ENCODE assay signal across 23 cellular contexts in the genomic region with DNA sequence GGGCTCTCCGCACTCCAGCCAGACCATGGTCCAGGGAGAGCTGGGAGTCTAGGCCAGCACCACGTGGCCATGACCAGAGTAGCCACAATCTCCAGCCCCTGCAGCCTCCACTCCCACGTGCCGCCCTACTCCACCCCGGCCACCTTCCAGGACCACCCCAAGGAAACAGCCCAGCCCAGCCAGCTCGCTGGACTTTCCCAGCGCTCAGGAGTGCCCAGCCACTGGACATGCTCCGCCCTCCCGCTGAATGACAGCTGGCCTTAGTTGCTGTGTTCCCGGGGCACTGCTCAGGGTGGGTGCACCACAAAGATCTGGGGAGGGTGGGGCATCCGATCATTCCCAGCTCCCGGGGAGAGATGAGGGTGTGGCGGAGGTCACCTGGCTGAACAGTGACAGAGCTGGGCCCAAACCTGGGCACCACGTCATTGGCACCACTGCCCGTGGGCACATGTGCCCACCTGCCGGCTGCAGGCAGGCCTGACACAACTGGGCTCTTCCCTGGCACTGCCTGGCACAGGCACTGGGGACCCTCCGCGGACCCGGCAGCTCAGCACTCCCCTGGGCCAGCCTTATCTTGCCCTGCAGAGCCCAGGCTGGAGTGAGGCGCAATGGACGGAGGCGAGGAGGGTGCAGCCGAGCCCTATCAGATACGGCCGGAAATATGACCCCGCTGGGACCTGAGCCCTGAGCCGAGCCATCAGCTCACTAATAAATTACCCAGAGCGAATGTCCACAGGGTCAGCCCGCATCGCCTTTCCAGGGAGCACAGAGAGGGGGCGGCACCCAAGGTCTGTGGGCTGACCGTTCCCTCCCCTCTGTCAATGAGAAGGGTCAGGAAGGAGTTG. TPM values are rescaled to one million over a fixed set of nuclear protein-coding genes. Genes with fewer than 3 reads are reported as not detected.
DNase-seq lines count a peak whose midpoint lies in the region; ATAC-seq and TF ChIP-seq lines count a peak whose summit lies in the region.
"Had no signal": no experiment of that assay in that cellular context is flagged by ENCODE, and none has a peak within 500 bp of the region (broad histone marks: within the 10 kb centered on the region; RNA-seq: fewer than 3 reads in every experiment).

No MANE protein-coding gene starts in this region.

- no peaks in the 10 kb centered on the region for H3K36me3 Mint-ChIP-seq in natural killer cell
- H3K36me3 Mint-ChIP-seq: CD8-positive, alpha-beta memory T cell had no signal

- WGBS in testis, 2 donors, result 60 to 65% methylated on average over 6 to 32 of the region's 32 CpGs

- H3K4me1 ChIP-seq in colonic mucosa, result peaks cover 6% of the 10 kb centered on the region
- H3K4me1 ChIP-seq in mucosa of descending colon (ENCODE audit: low read depth), result peaks cover 23% of the 10 kb centered on the region
- H3K4me1 ChIP-seq in testis, result peaks cover 17% of the 10 kb centered on the region

- TF ChIP-seq CTCF in colonic mucosa (IDR thresholded peaks at IDR 0.05), result no peak
- TF ChIP-seq CTCF in mucosa of descending colon (IDR thresholded peaks at IDR 0.05), result no peak
- TF ChIP-seq CTCF in natural killer cell (IDR thresholded peaks at IDR 0.05), result no peak
- no peak for TF ChIP-seq CTCF in testis (IDR thresholded peaks at IDR 0.05)

- no peaks in the 10 kb centered on the region for H3K27me3 Mint-ChIP-seq in natural killer cell (ENCODE audit: low read depth in 2 of 2)
- H3K27me3 Mint-ChIP-seq: CD8-positive, alpha-beta memory T cell had no signal

- TF ChIP-seq POLR2A in testis (IDR thresholded peaks at IDR 0.05), result no peak

- no peak overlapping the region for H3K4me3 ChIP-seq in colonic mucosa
- no peak overlapping the region for H3K4me3 ChIP-seq in mucosa of descending colon
- H3K4me3 ChIP-seq in testis, result no peak overlapping the region
- H3K4me3 ChIP-seq: MG63, PC-9 had no signal

- ATAC-seq in mucosa of descending colon (peak; percentile 52), sciatic nerve (peak; percentile 19), natural killer cell (no peak), GM21619 (IDR thresholded peaks at IDR 0.05; ENCODE audit: unreplicated experiment) (no peak)

- no peaks in the 10 kb centered on the region for H3K4me1 Mint-ChIP-seq in natural killer cell
- H3K4me1 Mint-ChIP-seq: CD8-positive, alpha-beta memory T cell had no signal

- H3K27ac ChIP-seq in colonic mucosa, result no peak overlapping the region
- no peak overlapping the region for H3K27ac ChIP-seq in testis
- H3K27ac ChIP-seq: C4-2B, PC-9 had no signal

- H3K27ac Mint-ChIP-seq in natural killer cell, result no peak overlapping the region
- H3K27ac Mint-ChIP-seq: CD8-positive, alpha-beta memory T cell had no signal

- no peak overlapping the region for H3K4me3 Mint-ChIP-seq in natural killer cell
- H3K4me3 Mint-ChIP-seq: CD8-positive, alpha-beta memory T cell had no signal

- no peaks in the 10 kb centered on the region for H3K36me3 ChIP-seq in colonic mucosa
- H3K36me3 ChIP-seq in mucosa of descending colon (ENCODE audit: low read depth), result no peaks in the 10 kb centered on the region
- H3K36me3 ChIP-seq in testis (ENCODE audit: low read depth, missing control alignments), result no peaks in the 10 kb centered on the region
- H3K36me3 ChIP-seq: MG63 had no signal

- H3K9me3 ChIP-seq in colonic mucosa (no peaks in the 10 kb centered on the region), mucosa of descending colon (no peaks in the 10 kb centered on the region), testis (no peaks in the 10 kb centered on the region)
- H3K9me3 ChIP-seq: MG63 had no signal

- no peaks in the 10 kb centered on the region for H3K27me3 ChIP-seq in colonic mucosa
- no peaks in the 10 kb centered on the region for H3K27me3 ChIP-seq in testis
- H3K27me3 ChIP-seq: MG63 had no signal

- peak overlapping the region in 1 of 2 donors; percentile 12 for H3K9ac ChIP-seq in colonic mucosa (ENCODE audit: low read depth in 2 of 2, low read length in 2 of 2)

- no peaks in the 10 kb centered on the region for H3K9me3 Mint-ChIP-seq in natural killer cell
- H3K9me3 Mint-ChIP-seq: CD8-positive, alpha-beta memory T cell had no signal

- DNase-seq in SW480 (ENCODE audit: low spot score) (peak; percentile 28), colonic mucosa (peak; percentile 48), mucosa of descending colon (peak; percentile 57 to 72 (median 65)), sciatic nerve (ENCODE audit: low spot score) (no peak), natural killer cell (no peak), NCI-H1417 treated with DMSO at 0.1 percent for 48 hours (lab: John Stamatoyannopoulos, UW) (no peak), testis (no peak)
- DNase-seq: CD8-positive, alpha-beta memory T cell; GOT3; HCEC 1CT; MG63; NCI-H1048; NCI-H1436; NCI-H187 treated with DMSO at 0.1 percent for 48 hours; NCI-H510A; NCI-H748 treated with DMSO at 0.1 percent for 48 hours; PC-9; RPMI8226; SHP77 had no signal

- intact Hi-C loops in colonic mucosa (cut with DNase I), result no loop called here
- intact Hi-C loops in mucosa of descending colon (cut with DNase I, micrococcal nuclease), result loop anchor here in 1 of 2 donors (10.0 kb wide), 1 partner anchor 503 kb away; no protein-coding TSS in a partner anchor
- intact Hi-C loops in sciatic nerve (cut with DNase I), result no loop called here
- intact Hi-C loops in natural killer cell (cut with micrococcal nuclease), result no loop called here
- intact Hi-C loops in testis (cut with DNase I; ENCODE audit: low total_unique reads), result no loop called here

RNA-seq across cellular contexts. Expression of gene C14orf180, which starts 1.9 kb away (rescaled TPM):
- total RNA-seq in colonic mucosa (under 1 TPM in 1 of 2 donors, not detected in 1; 0.13 TPM), mucosa of descending colon (under 1 TPM; 0.19 to 0.61 (median 0.54) TPM), sciatic nerve (4.7 TPM), natural killer cell (not detected), testis (under 1 TPM in 1 of 2 donors, not detected in 1; 0.16 TPM)
- polyA plus RNA-seq in testis (ENCODE audit: insufficient read depth, low read depth, low replicate concordance), result 0.86 TPM
- total RNA-seq: CD8-positive, alpha-beta memory T cell; Daoy; LHCN-M2; PC-9 had no signal
- polyA plus RNA-seq: CD8-positive, alpha-beta memory T cell had no signal

RNA-seq across cellular contexts. Expression of gene TMEM179, which starts 26.9 kb away (rescaled TPM):
- total RNA-seq in colonic mucosa, result under 1 TPM in 1 of 2 donors, not detected in 1; 0.69 TPM
- total RNA-seq in mucosa of descending colon, result 1 to 10 TPM in 1 of 3 donors, under 1 TPM in 2; 0.64 to 8.4 (median 0.82) TPM
- 4.5 TPM for total RNA-seq in sciatic nerve
- total RNA-seq in natural killer cell, result not detected
- total RNA-seq in testis, result 10 to 100 TPM in 1 of 2 donors, 1 to 10 TPM in 1; 9.8 to 12.1 TPM
- 4.9 TPM for polyA plus RNA-seq in testis (ENCODE audit: insufficient read depth, low read depth, low replicate concordance)
- total RNA-seq: LHCN-M2, PC-9 had no signal
- polyA plus RNA-seq: CD8-positive, alpha-beta memory T cell had no signal

Comparison
In these comparisons a context has a peak if more than half of its experiments do, and no peak if none do; other contexts are left out.
1. DNase-seq: peak in SW480 (single experiment), colonic mucosa (single experiment) and mucosa of descending colon (3 of 3); none in sciatic nerve (single experiment), natural killer cell (single experiment), NCI-H1417 treated with DMSO at 0.1 percent for 48 hours (single experiment) and testis (single experiment).
2. ATAC-seq: peak in mucosa of descending colon (single experiment) and sciatic nerve (single experiment); none in natural killer cell (0 of 3) and GM21619 (single experiment).